8 cellular contexts compared by ENCODE assay signal in the genomic region with DNA sequence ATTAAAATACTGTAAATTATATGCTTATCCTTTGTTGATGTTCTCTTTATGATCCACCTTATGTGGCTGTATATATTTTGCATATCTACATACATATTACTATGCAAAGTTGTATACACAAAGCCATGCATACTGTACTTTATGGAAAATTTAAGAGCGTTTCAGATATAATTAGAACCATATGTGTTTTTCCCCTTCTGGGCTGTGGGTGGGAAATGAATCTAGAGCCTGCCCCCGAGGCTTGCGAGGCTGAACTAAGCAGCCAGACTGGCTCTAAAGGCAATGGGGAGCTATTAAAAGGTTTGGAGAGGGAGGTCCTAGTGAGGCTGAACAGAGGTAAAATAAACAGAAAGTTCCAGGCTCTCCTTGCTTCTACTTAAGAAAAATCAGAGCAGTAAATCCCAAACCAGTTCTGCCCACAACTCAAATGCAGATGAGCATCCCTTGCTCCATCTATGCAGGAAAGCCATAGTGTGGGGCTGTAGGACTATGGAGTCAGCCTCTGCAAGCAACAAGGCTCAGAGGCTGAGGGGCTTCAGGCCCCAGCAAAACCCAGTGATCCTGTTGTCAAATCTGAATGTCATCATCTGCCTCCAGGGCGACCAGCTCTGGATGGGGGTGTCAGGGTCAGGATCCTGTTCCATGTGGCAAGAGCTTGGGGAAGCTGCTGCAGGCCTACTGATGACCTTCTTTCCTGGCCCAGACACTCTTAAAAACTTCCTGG. TPM values are rescaled to one million over a fixed set of nuclear protein-coding genes. Genes with fewer than 3 reads are reported as not detected.
DNase-seq lines count a peak whose midpoint lies in the region; ATAC-seq and TF ChIP-seq lines count a peak whose summit lies in the region.

No MANE protein-coding gene starts in this region.

- H3K4me3 Mint-ChIP-seq in mesothelial cell of epicardium, result peak overlapping the region; percentile 70

- H3K36me3 Mint-ChIP-seq in mesothelial cell of epicardium, result no peaks in the 10 kb centered on the region

- no peaks in the 10 kb centered on the region for H4K20me1 ChIP-seq in KMS-11 (ENCODE audit: insufficient read depth)

- intact Hi-C loops in breast epithelium (cut with DNase I; ENCODE audit: low total_unique reads), result no loop called here

- DNase-seq in BJ (ENCODE audit: low read depth) (peak; percentile 55), breast epithelium (ENCODE audit: low spot score in 2 of 2) (no peak), mesothelial cell of epicardium (ENCODE audit: low spot score in 2 of 2, unreplicated experiment in 2 of 2) (no peak), SHP77 (lab: John Stamatoyannopoulos, UW) (no peak), MG63 (no peak)

- no peaks in the 10 kb centered on the region for H3K27me3 ChIP-seq in BJ (ENCODE audit: control insufficient read depth, insufficient read depth, low read length)
- no peaks in the 10 kb centered on the region for H3K27me3 ChIP-seq in KMS-11 (ENCODE audit: insufficient read depth, low read depth)
- H3K27me3 ChIP-seq in breast epithelium, result no peaks in the 10 kb centered on the region
- no peaks in the 10 kb centered on the region for H3K27me3 ChIP-seq in MG63

- CTCF ChIA-PET in BJ (lab: Yijun Ruan, JAX), result interaction anchor here (0.5 to 2.1 kb wide), 6 partner anchors 13 to 363 kb away, joined by 3 to 9 read pairs (median 4); no protein-coding TSS in a partner anchor

- ATAC-seq in GM18520 (IDR thresholded peaks at IDR 0.05; ENCODE audit: unreplicated experiment), result no peak
- no peak for ATAC-seq in HG02852 (IDR thresholded peaks at IDR 0.05; ENCODE audit: unreplicated experiment)

- no peaks in the 10 kb centered on the region for H3K9me3 Mint-ChIP-seq in mesothelial cell of epicardium

- peak overlapping the region; percentile 51; the same call in 1 of the 2 replicates for H2AFZ ChIP-seq in KMS-11 (ENCODE audit: low read depth)

- H3K27ac Mint-ChIP-seq in mesothelial cell of epicardium, result peak overlapping the region; percentile 98

- no peaks in the 10 kb centered on the region for H3K27me3 Mint-ChIP-seq in mesothelial cell of epicardium (ENCODE audit: low read depth)

- no peak for TF ChIP-seq CTCF in BJ (IDR thresholded peaks at IDR 0.05; ENCODE audit: insufficient read depth, low read depth, low read length)
- TF ChIP-seq CTCF in KMS-11 (conservative IDR thresholded peaks at IDR 0.05; ENCODE audit: low read depth, low read length), result no peak
- TF ChIP-seq CTCF in breast epithelium (IDR thresholded peaks at IDR 0.05), result no peak
- TF ChIP-seq CTCF in mesothelial cell of epicardium (IDR thresholded peaks at IDR 0.05; ENCODE audit: unreplicated experiment), result no peak

- H3K4me1 ChIP-seq in KMS-11 (ENCODE audit: low read depth, poor library complexity, severe bottlenecking) (peaks cover 98% of the 10 kb centered on the region), breast epithelium (peaks cover 29 to 36% of the 10 kb centered on the region in 2 donors)

- H3K9me3 ChIP-seq in breast epithelium (no peaks in the 10 kb centered on the region), MG63 (no peaks in the 10 kb centered on the region)

- H3K36me3 ChIP-seq in BJ (ENCODE audit: control insufficient read depth, insufficient read depth, low read length) (no peaks in the 10 kb centered on the region), KMS-11 (ENCODE audit: insufficient read depth) (no peaks in the 10 kb centered on the region), breast epithelium (no peaks in the 10 kb centered on the region), MG63 (no peaks in the 10 kb centered on the region)

- H3K9ac ChIP-seq in KMS-11, result peak overlapping the region; percentile 70; the same call in 1 of the 2 replicates

- POLR2A ChIA-PET in BJ (lab: Charles Lee), result interaction anchor here (0.6 to 1.0 kb wide), 2 partner anchors 11 to 14 kb away, joined by 6 to 9 read pairs; a partner anchor contains a TSS

- H3K27ac ChIP-seq in KMS-11, result peak overlapping the region; percentile 93
- peak overlapping the region; percentile 93 to 95 for H3K27ac ChIP-seq in breast epithelium

- no peaks in the 10 kb centered on the region for H3K79me2 ChIP-seq in KMS-11 (ENCODE audit: insufficient read depth, low read depth)

- H3K4me2 ChIP-seq in KMS-11, result peak overlapping the region; percentile 93

- no peak overlapping the region for H3K4me3 ChIP-seq in BJ (ENCODE audit: low read depth, low read length)
- no peak overlapping the region for H3K4me3 ChIP-seq in KMS-11 (IDR thresholded peaks at IDR 0.05; ENCODE audit: insufficient read depth, low read depth, low read length)
- peak overlapping the region in 1 of 3 donors; percentile 70 for H3K4me3 ChIP-seq in breast epithelium
- H3K4me3 ChIP-seq in MG63, result no peak overlapping the region

- H3K4me1 Mint-ChIP-seq in mesothelial cell of epicardium, result peaks cover 61% of the 10 kb centered on the region

- no peak for TF ChIP-seq POLR2A in breast epithelium (IDR thresholded peaks at IDR 0.05)

RNA-seq across cellular contexts. Expression of a gene that starts 14.1 kb away (rescaled TPM):
- 152 and 174 TPM in 2 replicates for polyA plus RNA-seq in BJ (2011; rRNA removed)
- 160 and 201 TPM in 2 replicates for polyA minus RNA-seq in BJ (2011; rRNA and poly(A)+ RNA removed)
- total RNA-seq in breast epithelium (100 to 1,000 TPM; 183 to 555 (median 341) TPM), mesothelial cell of epicardium (61.6 to 62.5 TPM (median 61.9 TPM) in 3 replicates)
- total RNA-seq in MG63 (2014; rRNA removed; shearing (Covaris generic); ENCODE audit: low replicate concordance), result 260 and 266 TPM in 2 replicates

RNA-seq across cellular contexts. Expression of a gene that starts 43.6 kb away (rescaled TPM):
- polyA plus RNA-seq in BJ (2011; rRNA removed), result 18.5 and 36.3 TPM in 2 replicates
- 11.9 and 16.5 TPM in 2 replicates for polyA minus RNA-seq in BJ (2011; rRNA and poly(A)+ RNA removed)
- total RNA-seq in breast epithelium, result 10 to 100 TPM; 28.5 to 42.9 (median 29.6) TPM
- 35.2 to 36.6 TPM (median 36.4 TPM) in 3 replicates for total RNA-seq in mesothelial cell of epicardium
- total RNA-seq in MG63 (2014; rRNA removed; shearing (Covaris generic); ENCODE audit: low replicate concordance), result 12.6 and 28.1 TPM in 2 replicates

RNA-seq across cellular contexts. Expression of a gene that starts 43.8 kb away (rescaled TPM):
- polyA plus RNA-seq in BJ (2011; rRNA removed), result 49.8 and 58.0 TPM in 2 replicates
- 11.7 and 13.8 TPM in 2 replicates for polyA minus RNA-seq in BJ (2011; rRNA and poly(A)+ RNA removed)
- total RNA-seq in breast epithelium (100 to 1,000 TPM; 104 to 155 (median 112) TPM), mesothelial cell of epicardium (74.3 to 80.5 TPM (median 78.7 TPM) in 3 replicates)
- total RNA-seq in MG63 (2014; rRNA removed; shearing (Covaris generic); ENCODE audit: low replicate concordance), result 61.1 and 141 TPM in 2 replicates
